Comparison of ENCODE assay signal across 1 cellular context in genomic region chr16:66872927-66873684, GRCh38.
TF ChIP-seq lines count a peak whose summit lies in the region.

No MANE protein-coding gene starts in this region.

TF ChIP-seq in K562, 482 proteins besides CTCF, POLR2A, EP300 and RAD21 (continued from another document and continues in another):
- TF ChIP-seq HBP1 (CRISPR knock-in tag; IDR thresholded peaks at IDR 0.05), result no peak
- no peak for TF ChIP-seq MECOM (CRISPR knock-in tag; IDR thresholded peaks at IDR 0.05)
- peak; percentile 83 for TF ChIP-seq SP1 (CRISPR knock-in tag; IDR thresholded peaks at IDR 0.05)
- no peak for TF ChIP-seq RHOXF2B (CRISPR knock-in tag; conservative IDR thresholded peaks at IDR 0.05)
- TF ChIP-seq NFYB (IDR thresholded peaks at IDR 0.05; ENCODE audit: extremely low read depth, insufficient read length), result no peak
- no peak for TF ChIP-seq NR0B1 (IDR thresholded peaks at IDR 0.05; ENCODE audit: partially characterized antibody)
- TF ChIP-seq ZNF644 (tag; IDR thresholded peaks at IDR 0.05; ENCODE audit: low read depth), result no peak
- peak; percentile 76 for TF ChIP-seq SMC3 (conservative IDR thresholded peaks at IDR 0.05; ENCODE audit: insufficient read depth, low read depth, low read length)
- TF ChIP-seq ZNF436 (CRISPR knock-in tag; IDR thresholded peaks at IDR 0.05), result no peak
- TF ChIP-seq ZBTB43 (CRISPR knock-in tag; IDR thresholded peaks at IDR 0.05), result no peak
- TF ChIP-seq ZNF445 (CRISPR knock-in tag; IDR thresholded peaks at IDR 0.05; ENCODE audit: low read depth), result no peak
- no peak for TF ChIP-seq ZNF586 (CRISPR knock-in tag; conservative IDR thresholded peaks at IDR 0.05)
- TF ChIP-seq CC2D1A (IDR thresholded peaks at IDR 0.05), result peak; percentile 27; the same call in 1 of the 2 replicates
- no peak for TF ChIP-seq CHD1 (IDR thresholded peaks at IDR 0.05; ENCODE audit: low read length)
- no peak for TF ChIP-seq PHF21A (IDR thresholded peaks at IDR 0.05; ENCODE audit: borderline replicate concordance, low read depth)
- TF ChIP-seq RFX7 (CRISPR knock-in tag; IDR thresholded peaks at IDR 0.05), result no peak
- 0 out of 4 replicates have a peak, but pooled peaks of 1 of the 2 experiments have one; percentile 18 for TF ChIP-seq ETV6 (IDR thresholded peaks at IDR 0.05; ENCODE audit: borderline replicate concordance in 1 of 2, low read depth in 2 of 2, low read length in 1 of 2)
- no peak for TF ChIP-seq ETV6 (CRISPR knock-in tag; IDR thresholded peaks at IDR 0.05; ENCODE audit: borderline replicate concordance)
- peak; percentile 44 for TF ChIP-seq LEF1 (IDR thresholded peaks at IDR 0.05)
- TF ChIP-seq ZNF449 (CRISPR knock-in tag; IDR thresholded peaks at IDR 0.05), result no peak
- TF ChIP-seq ZFPM2 (CRISPR knock-in tag; IDR thresholded peaks at IDR 0.05), result no peak
- TF ChIP-seq KDM5B (IDR thresholded peaks at IDR 0.05; ENCODE audit: insufficient replicate concordance, low read depth, low read length), result peak; percentile 70
- TF ChIP-seq ZFP1 (CRISPR knock-in tag; IDR thresholded peaks at IDR 0.05), result no peak
- no peak for TF ChIP-seq RERE (CRISPR knock-in tag; IDR thresholded peaks at IDR 0.05; ENCODE audit: borderline replicate concordance)
- TF ChIP-seq ZNF253 (CRISPR knock-in tag; conservative IDR thresholded peaks at IDR 0.05), result no peak
- TF ChIP-seq RNF2 (IDR thresholded peaks at IDR 0.05), result peak; percentile 81
- peak; percentile 96 for TF ChIP-seq MGA (IDR thresholded peaks at IDR 0.05)
- no peak for TF ChIP-seq ZC3H11A (IDR thresholded peaks at IDR 0.05; ENCODE audit: low read depth, low read length)
- peak; percentile 43; the same call in 1 of the 2 replicates for TF ChIP-seq ZBTB2 (IDR thresholded peaks at IDR 0.05)
- no peak for TF ChIP-seq ZNF277 (CRISPR knock-in tag; IDR thresholded peaks at IDR 0.05; ENCODE audit: borderline replicate concordance)
- TF ChIP-seq DNMT1 (IDR thresholded peaks at IDR 0.05), result no peak
- peak; percentile 82; the same call in 1 of the 2 replicates for TF ChIP-seq FOXK1 (CRISPR knock-in tag; IDR thresholded peaks at IDR 0.05; ENCODE audit: borderline replicate concordance)
- no peak for TF ChIP-seq HIVEP1 (CRISPR knock-in tag; IDR thresholded peaks at IDR 0.05)
